In the genomic region with DNA sequence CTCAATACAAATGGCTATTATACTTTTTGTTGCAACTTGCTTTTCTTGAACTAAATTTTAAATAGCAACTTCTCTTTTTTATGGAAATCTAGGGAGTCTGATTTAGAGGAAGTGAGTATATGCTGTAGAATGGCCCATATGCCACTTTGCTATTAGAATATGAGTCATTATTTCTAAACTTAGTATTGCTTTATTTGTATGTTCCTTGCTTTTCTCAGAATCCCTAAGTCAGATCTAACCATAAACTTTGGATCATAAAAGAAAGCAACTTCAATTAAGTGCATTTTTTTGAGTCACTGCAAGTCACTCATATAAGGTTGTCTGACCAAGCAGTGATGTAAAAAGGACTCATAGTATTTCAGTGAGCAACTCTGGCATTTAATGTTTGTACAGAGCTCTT, we compare ENCODE assay signal across 16 cellular contexts.
A peak's percentile ranks its signal among the peaks of the same experiment; 100 is the strongest.
DNase-seq lines count a peak whose midpoint lies in the region; ATAC-seq lines count a peak whose summit lies in the region.
"Had no signal": no experiment of that assay in that cellular context is flagged by ENCODE, and none has a peak within 500 bp of the region (broad histone marks: within the 10 kb centered on the region; RNA-seq: fewer than 3 reads in every experiment).

No MANE protein-coding gene starts in this region.

- DNase-seq in SIG-M5 (lab: John Stamatoyannopoulos, UW), result peak; percentile 82
- DNase-seq in medulla oblongata (ENCODE audit: extremely low spot score), result peak; percentile 11
- DNase-seq in HCEC 1CT, result no peak
- DNase-seq: activated CD4-positive, alpha-beta T cell treated with anti-CD3 and anti-CD28 coated beads, Interleukin-2, amount 50 U/mL, for 48 hours; activated naive CD8-positive, alpha-beta T cell treated with anti-CD3 and anti-CD28 coated beads, Interleukin-2, amount 50 U/mL, for 24 hours; activated T-cell treated with anti-CD3 and anti-CD28 coated beads, Interleukin-2, amount 50 U/mL, for 72 hours; Calu3; GDM1; H9; NCI-H187 treated with DMSO at 0.1 percent for 48 hours; NCI-H446 treated with DMSO at 0.1 percent for 48 hours; SK-N-SH had no signal

- peak; percentile 73 for ATAC-seq in GM18867 (IDR thresholded peaks at IDR 0.05; ENCODE audit: unreplicated experiment)
- ATAC-seq in HG03442 (IDR thresholded peaks at IDR 0.05; ENCODE audit: unreplicated experiment), result peak; percentile 56
- no peak for ATAC-seq in HG02798 (IDR thresholded peaks at IDR 0.05; ENCODE audit: poor library complexity, unreplicated experiment)
- no peak for ATAC-seq in HG02571 (IDR thresholded peaks at IDR 0.05; ENCODE audit: unreplicated experiment)
- ATAC-seq: activated naive CD8-positive, alpha-beta T cell treated with anti-CD3 and anti-CD28 coated beads, Interleukin-2, amount 50 U/mL, for 24 hours; activated T-cell treated with anti-CD3 and anti-CD28 coated beads, Interleukin-2, amount 50 U/mL, for 72 hours had no signal

Comparison
In these comparisons a context has a peak if more than half of its experiments do, and no peak if none do; other contexts are left out.
1. ATAC-seq: peak in GM18867 (single experiment) and HG03442 (single experiment); none in HG02798 (single experiment) and HG02571 (single experiment).